ENCODE assay signal across 1 cellular context in genomic region chr19:5627395-5627904, GRCh38.
TF ChIP-seq lines count a peak whose summit lies in the region.

No MANE protein-coding gene starts in this region.

TF ChIP-seq in GM12878, 131 proteins besides CTCF, POLR2A, EP300 and RAD21 (continued from another document):
- TF ChIP-seq IRF5 (IDR thresholded peaks at IDR 0.05; ENCODE audit: borderline replicate concordance) (no peak), MLLT1 (IDR thresholded peaks at IDR 0.05) (no peak), ETV6 (conservative IDR thresholded peaks at IDR 0.05 in 1 of 2, IDR thresholded peaks at IDR 0.05 in 1 of 2; ENCODE audit: borderline replicate concordance in 1 of 2, low read depth in 1 of 2) (no peak), PRDM15 (CRISPR knock-in tag; IDR thresholded peaks at IDR 0.05) (no peak), RFX5 (IDR thresholded peaks at IDR 0.05; ENCODE audit: low read depth, low read length) (no peak), NR2C2 (IDR thresholded peaks at IDR 0.05; ENCODE audit: borderline replicate concordance, control insufficient read depth, insufficient read length, low read depth) (no peak), HCFC1 (IDR thresholded peaks at IDR 0.05; ENCODE audit: low read length) (no peak), ZNF207 (IDR thresholded peaks at IDR 0.05; ENCODE audit: borderline replicate concordance) (no peak), RELB (IDR thresholded peaks at IDR 0.05; ENCODE audit: low read depth) (no peak), SREBF2 (IDR thresholded peaks at IDR 0.05; ENCODE audit: low read length) (no peak), SIX5 (IDR thresholded peaks at IDR 0.05; ENCODE audit: low read depth, low read length, severe bottlenecking) (no peak), ELK1 (IDR thresholded peaks at IDR 0.05; ENCODE audit: low read depth, low read length) (no peak), SKIL (IDR thresholded peaks at IDR 0.05; ENCODE audit: low read depth, poor library complexity, severe bottlenecking) (no peak), TCF12 (IDR thresholded peaks at IDR 0.05; ENCODE audit: low read depth, low read length) (no peak), HDAC2 (IDR thresholded peaks at IDR 0.05) (no peak), MTA3 (IDR thresholded peaks at IDR 0.05; ENCODE audit: borderline replicate concordance, low read length) (no peak), BRCA1 (IDR thresholded peaks at IDR 0.05; ENCODE audit: low read depth, low read length) (no peak), CEBPB (IDR thresholded peaks at IDR 0.05; ENCODE audit: borderline replicate concordance in 1 of 2, low read depth in 2 of 2, low read length in 2 of 2) (no peak), PKNOX1 (IDR thresholded peaks at IDR 0.05) (peak; percentile 52; the same call in 1 of the 2 replicates), ZZZ3 (IDR thresholded peaks at IDR 0.05; ENCODE audit: control insufficient read depth, insufficient read length, low read depth) (no peak), ZNF24 (IDR thresholded peaks at IDR 0.05) (no peak), IKZF2 (IDR thresholded peaks at IDR 0.05) (no peak), SREBF1 (IDR thresholded peaks at IDR 0.05; ENCODE audit: low read length) (no peak), PAX8 (IDR thresholded peaks at IDR 0.05) (no peak)
